In the genomic region with DNA sequence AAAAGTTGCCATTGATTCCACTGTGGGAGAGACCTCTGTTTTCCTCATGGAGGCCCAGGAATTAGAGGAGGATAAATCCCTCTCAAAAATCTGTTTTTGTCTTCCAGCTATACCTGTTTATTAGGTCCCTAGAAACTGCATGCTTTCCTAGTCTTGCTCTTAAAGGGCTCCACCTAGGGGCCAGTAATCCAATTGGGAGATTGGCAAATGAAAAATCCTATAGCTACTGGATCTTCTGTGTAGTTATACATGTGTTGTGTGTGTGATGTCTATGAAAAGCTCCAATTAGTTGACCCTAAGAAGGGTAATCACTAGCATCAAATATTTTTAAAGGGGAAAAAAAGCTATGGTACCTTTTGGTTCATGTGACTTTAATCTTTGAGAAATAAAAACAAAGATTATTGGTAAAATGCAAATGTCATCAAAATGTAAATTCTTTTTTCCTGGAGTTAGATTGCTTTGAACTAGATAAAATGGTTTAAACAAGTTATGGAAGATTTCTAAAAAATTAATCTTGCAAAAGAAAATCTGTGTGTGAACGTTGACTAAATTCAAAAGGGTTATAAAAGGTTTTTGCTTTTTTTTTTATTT, we compare ENCODE assay signal across 8 cellular contexts.
DNase-seq lines count a peak whose midpoint lies in the region; ATAC-seq, FAIRE-seq and TF ChIP-seq lines count a peak whose summit lies in the region.

No MANE protein-coding gene starts in this region.

- TF ChIP-seq POLR2A in spleen (IDR thresholded peaks at IDR 0.05), result no peak

- no peaks in the 10 kb centered on the region for H3K9me3 ChIP-seq in spleen

- peak in 9 of 11 experiments; percentile 21 to 65 (median 52) for TF ChIP-seq CTCF in spleen (IDR thresholded peaks at IDR 0.05 in 8 of 11, conservative IDR thresholded peaks at IDR 0.05 in 3 of 11)

- no peak overlapping the region for H3K27ac ChIP-seq in spleen

- 67 to 89% (median 80%) methylated on average over 1 of the region's 1 CpG for WGBS in spleen, 5 donors

- H3K4me1 ChIP-seq in spleen, result no peaks in the 10 kb centered on the region

- DNase-seq in COR-L47 (lab: John Stamatoyannopoulos, UW), result peak; percentile 55
- DNase-seq in HT-29 (ENCODE audit: low spot score), result peak; percentile 77
- peak; percentile 36 for DNase-seq in RPMI8226
- DNase-seq in fibroblast of the conjunctiva (ENCODE audit: low read depth), result peak; percentile 28
- DNase-seq in spleen, result no peak
- no peak for DNase-seq in GM19239 (ENCODE audit: insufficient read length, low spot score)
- no peak for DNase-seq in HuH-7.5 (ENCODE audit: low spot score)

- FAIRE-seq in GM19239 (lab: Jason Lieb, UNC), result no peak

- H3K4me3 ChIP-seq in spleen, result no peak overlapping the region

- no peak for ATAC-seq in HG02870 (IDR thresholded peaks at IDR 0.05; ENCODE audit: unreplicated experiment)

- intact Hi-C loops in spleen (cut with DNase I; ENCODE audit: low total_unique reads), result no loop called here

- no peaks in the 10 kb centered on the region for H3K36me3 ChIP-seq in spleen

- no peaks in the 10 kb centered on the region for H3K27me3 ChIP-seq in spleen (replicated peaks in 1 of 7)

Comparison
In these comparisons a context has a peak if more than half of its experiments do, and no peak if none do; other contexts are left out.
1. DNase-seq: peak in COR-L47 (single experiment), HT-29 (single experiment), RPMI8226 (single experiment) and fibroblast of the conjunctiva (single experiment); none in spleen (single experiment), GM19239 (single experiment) and HuH-7.5 (single experiment).